Comparison of ENCODE assay signal across 9 cellular contexts in the genomic region with DNA sequence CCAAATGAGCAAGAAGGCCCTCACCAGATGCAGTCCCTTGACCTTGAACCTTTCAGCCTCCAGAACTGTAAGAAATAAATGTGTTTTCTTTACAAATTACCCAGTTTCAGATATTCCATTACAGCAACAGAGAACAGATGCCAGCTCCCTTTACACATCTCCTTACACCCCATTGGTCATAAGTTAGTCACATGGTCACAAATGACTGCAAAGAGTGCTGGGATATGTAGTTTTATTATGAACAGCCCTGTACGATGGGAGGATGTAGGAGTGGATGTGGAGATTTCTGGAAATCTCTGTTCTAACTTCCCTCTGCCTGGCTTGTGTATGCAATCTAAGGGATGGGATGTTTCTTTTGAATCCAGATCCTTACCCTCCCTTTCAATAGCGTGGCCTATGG. TPM values are rescaled to one million over a fixed set of nuclear protein-coding genes. Genes with fewer than 3 reads are reported as not detected.
DNase-seq lines count a peak whose midpoint lies in the region; ATAC-seq, FAIRE-seq and TF ChIP-seq lines count a peak whose summit lies in the region.
"Had no signal": no experiment of that assay in that cellular context is flagged by ENCODE, and none has a peak within 500 bp of the region (broad histone marks: within the 10 kb centered on the region; RNA-seq: fewer than 3 reads in every experiment).

No MANE protein-coding gene starts in this region.

- 12 to 20% methylated on average over 2 of the region's 2 CpGs for WGBS in GM23248 (ENCODE audit: low coverage in 1 of 2, low lambda C conversion rate in 2 of 2, missing lambda C conversion rate in 2 of 2), 2 experiments

- H3K4me1 Mint-ChIP-seq in natural killer cell = no peaks in the 10 kb centered on the region
- peaks cover 9% of the 10 kb centered on the region for H3K4me1 Mint-ChIP-seq in progenitor cell of endocrine pancreas (ENCODE audit: low read depth)

- H3K79me2 ChIP-seq in GM23248 (ENCODE audit: insufficient read depth) = no peaks in the 10 kb centered on the region

- H3K4me1 ChIP-seq in GM23248 (ENCODE audit: insufficient read depth) = no peaks in the 10 kb centered on the region

- FAIRE-seq in bronchial epithelial cell (lab: Jason Lieb, UNC) = peak; percentile 7

- H3K9me2 ChIP-seq in GM23248 (ENCODE audit: insufficient read depth) = no peaks in the 10 kb centered on the region

- H3K9me3 Mint-ChIP-seq in natural killer cell (no peaks in the 10 kb centered on the region), progenitor cell of endocrine pancreas (ENCODE audit: low read depth) (no peaks in the 10 kb centered on the region)

- H3K4me2 ChIP-seq in GM23248 (ENCODE audit: unreplicated experiment) = no peak overlapping the region

- H3K27ac Mint-ChIP-seq in natural killer cell (no peak overlapping the region), progenitor cell of endocrine pancreas (no peak overlapping the region)

- no peak overlapping the region for H3K27ac ChIP-seq in GM23248
- H3K27ac ChIP-seq: adrenal gland had no signal

- in situ Hi-C loops in GM23248 (cut with MboI) = no loop called here

- H3K27me3 Mint-ChIP-seq in natural killer cell (ENCODE audit: low read depth in 2 of 2) = peaks cover 9 to 10% of the 10 kb centered on the region in 2 donors
- H3K27me3 Mint-ChIP-seq in progenitor cell of endocrine pancreas = peaks cover 12% of the 10 kb centered on the region

- H3K4me3 ChIP-seq in GM23248 = no peak overlapping the region
- H3K4me3 ChIP-seq in bronchial epithelial cell (ENCODE audit: low read depth, low read length) = no peak overlapping the region
- H3K4me3 ChIP-seq: adrenal gland had no signal

- TF ChIP-seq CTCF in bronchial epithelial cell (IDR thresholded peaks at IDR 0.05; ENCODE audit: insufficient read depth, low read length, severe bottlenecking) (no peak), natural killer cell (IDR thresholded peaks at IDR 0.05) (no peak), progenitor cell of endocrine pancreas (IDR thresholded peaks at IDR 0.05; ENCODE audit: unreplicated experiment) (no peak)

- no peaks in the 10 kb centered on the region for H3K9me3 ChIP-seq in GM23248 (ENCODE audit: low read depth)
- H3K9me3 ChIP-seq: adrenal gland had no signal

- peak; percentile 82 for DNase-seq in DMS53 (lab: John Stamatoyannopoulos, UW)
- DNase-seq in GM23248 = peak; percentile 68
- peak; percentile 49 for DNase-seq in NCI-H460 (ENCODE audit: extremely low read depth, low read depth)
- DNase-seq in bronchial epithelial cell (ENCODE audit: low read depth) = peak; percentile 64
- no peak for DNase-seq in natural killer cell
- no peak for DNase-seq in progenitor cell of endocrine pancreas (ENCODE audit: low spot score, unreplicated experiment)
- no peak for DNase-seq in activated CD4-positive, alpha-beta T cell treated with anti-CD3 and anti-CD28 coated beads for 1 hour
- no peak for DNase-seq in posterior cingulate gyrus

- H3K27me3 ChIP-seq in GM23248 (replicated peaks; ENCODE audit: insufficient read depth) (peaks cover 14% of the 10 kb centered on the region; the same call in 1 of the 2 replicates), bronchial epithelial cell (ENCODE audit: control insufficient read depth, insufficient read depth, low read length) (peaks cover 3% of the 10 kb centered on the region)
- H3K27me3 ChIP-seq: adrenal gland had no signal

- no peak overlapping the region for H3K9ac ChIP-seq in GM23248

- intact Hi-C loops in natural killer cell (cut with micrococcal nuclease) (no loop called here), posterior cingulate gyrus (cut with DNase I) (no loop called here)

- ATAC-seq in natural killer cell = peak in 2 of 3 donors; percentile 60 to 71

- no peak overlapping the region for H2AFZ ChIP-seq in GM23248

- no peak overlapping the region for H3K4me3 Mint-ChIP-seq in natural killer cell
- no peak overlapping the region for H3K4me3 Mint-ChIP-seq in progenitor cell of endocrine pancreas (ENCODE audit: low read depth)

- no peaks in the 10 kb centered on the region for H3K36me3 ChIP-seq in GM23248 (ENCODE audit: low read depth)
- H3K36me3 ChIP-seq in bronchial epithelial cell (ENCODE audit: control insufficient read depth, insufficient read depth, low read length) = no peaks in the 10 kb centered on the region
- H3K36me3 ChIP-seq: adrenal gland had no signal

- H3F3A ChIP-seq in GM23248 (ENCODE audit: insufficient read depth) = no peaks in the 10 kb centered on the region

- H3K36me3 Mint-ChIP-seq in natural killer cell = no peaks in the 10 kb centered on the region
- H3K36me3 Mint-ChIP-seq in progenitor cell of endocrine pancreas (ENCODE audit: insufficient read depth) = no peaks in the 10 kb centered on the region

- no peaks in the 10 kb centered on the region for H4K20me1 ChIP-seq in GM23248 (ENCODE audit: insufficient read depth)

RNA-seq across cellular contexts. Expression of a gene that starts 13.3 kb away (rescaled TPM):
- 87.6 and 176 TPM in 2 replicates for total RNA-seq in GM23248 (2014; rRNA removed; shearing (Covaris generic))
- 986 and 999 TPM in 2 replicates for polyA plus RNA-seq in GM23248 (2016; fragmentation: Nextera tagmentation; extraction: Ambion mirVana)
- total RNA-seq in NCI-H460 (2014; rRNA removed; shearing (Covaris generic)) = 5,344 and 5,400 TPM in 2 replicates
- polyA plus RNA-seq in NCI-H460 (2014; cell fraction: nucleus; rRNA removed) = 72.6 and 219 TPM in 2 replicates
- total RNA-seq in bronchial epithelial cell = 436 and 2,898 TPM in 2 replicates
- total RNA-seq in natural killer cell = 100 to 1,000 TPM; 560 to 802 (median 759) TPM
- total RNA-seq in progenitor cell of endocrine pancreas = 798 and 811 TPM in 2 replicates

RNA-seq across cellular contexts. Expression of a gene that starts 23.2 kb away (rescaled TPM):
- 2.4 TPM in 1 of 2 replicates, not detected in the other for total RNA-seq in GM23248 (2014; rRNA removed; shearing (Covaris generic))
- polyA plus RNA-seq in GM23248 (2016; fragmentation: Nextera tagmentation; extraction: Ambion mirVana) = 0.19 and 0.38 TPM in 2 replicates
- 2.1 and 2.5 TPM in 2 replicates for total RNA-seq in NCI-H460 (2014; rRNA removed; shearing (Covaris generic))
- 7.0 and 8.4 TPM in 2 replicates for polyA plus RNA-seq in NCI-H460 (2014; cell fraction: nucleus; rRNA removed)
- total RNA-seq in bronchial epithelial cell (1.3 and 2.4 TPM in 2 replicates), natural killer cell (1 to 10 TPM; 4.3 to 7.9 (median 4.8) TPM), progenitor cell of endocrine pancreas (0.69 and 1.1 TPM in 2 replicates)

Comparison
In these comparisons a context has a peak if more than half of its experiments do, and no peak if none do; other contexts are left out.
1. DNase-seq: peak in DMS53 (single experiment), GM23248 (single experiment), NCI-H460 (single experiment) and bronchial epithelial cell (single experiment); none in natural killer cell (single experiment), progenitor cell of endocrine pancreas (single experiment), activated CD4-positive, alpha-beta T cell treated with anti-CD3 and anti-CD28 coated beads for 1 hour (single experiment) and posterior cingulate gyrus (0 of 10).